ENCODE assay signal across 1 cellular context in genomic region chr17:61460796-61461585, GRCh38.
TF ChIP-seq lines count a peak whose summit lies in the region.

No MANE protein-coding gene starts in this region.

TF ChIP-seq in HepG2, 621 proteins besides CTCF, POLR2A, EP300 and RAD21 (continued from another document and continues in another):
- TF ChIP-seq ZBTB43 (CRISPR knock-in tag; conservative IDR thresholded peaks at IDR 0.05) (peak; percentile 65; the same call in 1 of the 2 replicates), U2AF1 (optimal IDR thresholded peaks at IDR 0.05; ENCODE audit: low read depth, low read length) (no peak), RFX3 (CRISPR knock-in tag; IDR thresholded peaks at IDR 0.05) (no peak), STAT5B (CRISPR knock-in tag; IDR thresholded peaks at IDR 0.05) (no peak), ZNF746 (CRISPR knock-in tag; IDR thresholded peaks at IDR 0.05) (peak; percentile 84; the same call in 1 of the 2 replicates), RNF2 (conservative IDR thresholded peaks at IDR 0.05; ENCODE audit: low read depth) (no peak), NCOA2 (CRISPR knock-in tag; IDR thresholded peaks at IDR 0.05) (peak; percentile 93), ZFP62 (CRISPR knock-in tag; IDR thresholded peaks at IDR 0.05) (no peak), ZNF792 (CRISPR knock-in tag; IDR thresholded peaks at IDR 0.05) (peak; percentile 36), KMT2B (CRISPR knock-in tag; IDR thresholded peaks at IDR 0.05) (no peak), ZNF264 (CRISPR knock-in tag; IDR thresholded peaks at IDR 0.05) (0 out of 2 replicates have a peak, but pooled peaks have one; percentile 52), ATF3 (CRISPR knock-in tag; IDR thresholded peaks at IDR 0.05) (peak; percentile 61; the same call in 1 of the 2 replicates), WIZ (CRISPR knock-in tag; IDR thresholded peaks at IDR 0.05) (no peak), CBX2 (IDR thresholded peaks at IDR 0.05; ENCODE audit: low read depth, low read length) (no peak), CBX2 (CRISPR knock-in tag; IDR thresholded peaks at IDR 0.05; ENCODE audit: low read depth) (no peak), ZNF639 (CRISPR knock-in tag; conservative IDR thresholded peaks at IDR 0.05) (no peak), MAFK (conservative IDR thresholded peaks at IDR 0.05 in 1 of 2, IDR thresholded peaks at IDR 0.05 in 1 of 2; ENCODE audit: low read length in 2 of 2) (no peak), JUNB (CRISPR knock-in tag; IDR thresholded peaks at IDR 0.05; ENCODE audit: borderline replicate concordance) (no peak), TBL1XR1 (IDR thresholded peaks at IDR 0.05; ENCODE audit: borderline replicate concordance, low read length, partially characterized antibody) (peak; percentile 85), PTBP1 (IDR thresholded peaks at IDR 0.05; ENCODE audit: low read depth, low read length, poor library complexity, severe bottlenecking) (no peak), NFATC3 (CRISPR knock-in tag; IDR thresholded peaks at IDR 0.05) (no peak), FOXO4 (CRISPR knock-in tag; conservative IDR thresholded peaks at IDR 0.05) (0 out of 2 replicates have a peak, but pooled peaks have one; percentile 37), ZBTB3 (CRISPR knock-in tag; IDR thresholded peaks at IDR 0.05; ENCODE audit: borderline replicate concordance, low read depth) (no peak), ZNF12 (CRISPR knock-in tag; IDR thresholded peaks at IDR 0.05) (no peak), ZNF24 (IDR thresholded peaks at IDR 0.05) (no peak), ZNF577 (CRISPR knock-in tag; IDR thresholded peaks at IDR 0.05; ENCODE audit: borderline replicate concordance, low read depth) (no peak), ZNF572 (CRISPR knock-in tag; IDR thresholded peaks at IDR 0.05) (no peak), PPARG (CRISPR knock-in tag; conservative IDR thresholded peaks at IDR 0.05) (peak; percentile 84), MTA3 (CRISPR knock-in tag; IDR thresholded peaks at IDR 0.05) (no peak), NRL (CRISPR knock-in tag; IDR thresholded peaks at IDR 0.05; ENCODE audit: borderline replicate concordance) (no peak), ZNF567 (CRISPR knock-in tag; IDR thresholded peaks at IDR 0.05; ENCODE audit: borderline replicate concordance) (no peak), YY1 (IDR thresholded peaks at IDR 0.05; ENCODE audit: insufficient read depth, insufficient replicate concordance, low read depth, low read length) (no peak), NPAS2 (CRISPR knock-in tag; IDR thresholded peaks at IDR 0.05; ENCODE audit: borderline replicate concordance) (no peak), ZNF138 (CRISPR knock-in tag; IDR thresholded peaks at IDR 0.05; ENCODE audit: low read depth) (no peak), PHB2 (IDR thresholded peaks at IDR 0.05; ENCODE audit: partially characterized antibody) (no peak), ERF (CRISPR knock-in tag; IDR thresholded peaks at IDR 0.05) (no peak), ZNF570 (CRISPR knock-in tag; IDR thresholded peaks at IDR 0.05; ENCODE audit: borderline replicate concordance) (no peak), SOX13 (IDR thresholded peaks at IDR 0.05) (peak; percentile 88), SOX13 (CRISPR knock-in tag; conservative IDR thresholded peaks at IDR 0.05 in 1 of 2, IDR thresholded peaks at IDR 0.05 in 1 of 2) (peak in 1 of 2 experiments; percentile 95; a peak in 2 of 4 replicates), RXRA (CRISPR knock-in tag; IDR thresholded peaks at IDR 0.05) (peak; percentile 92; the same call in 1 of the 2 replicates), ZNF337 (CRISPR knock-in tag; IDR thresholded peaks at IDR 0.05; ENCODE audit: borderline replicate concordance, low read depth) (no peak), SYNCRIP (IDR thresholded peaks at IDR 0.05; ENCODE audit: insufficient read depth, low read depth, low read length) (no peak)
- TF ChIP-seq, protein P1, sequence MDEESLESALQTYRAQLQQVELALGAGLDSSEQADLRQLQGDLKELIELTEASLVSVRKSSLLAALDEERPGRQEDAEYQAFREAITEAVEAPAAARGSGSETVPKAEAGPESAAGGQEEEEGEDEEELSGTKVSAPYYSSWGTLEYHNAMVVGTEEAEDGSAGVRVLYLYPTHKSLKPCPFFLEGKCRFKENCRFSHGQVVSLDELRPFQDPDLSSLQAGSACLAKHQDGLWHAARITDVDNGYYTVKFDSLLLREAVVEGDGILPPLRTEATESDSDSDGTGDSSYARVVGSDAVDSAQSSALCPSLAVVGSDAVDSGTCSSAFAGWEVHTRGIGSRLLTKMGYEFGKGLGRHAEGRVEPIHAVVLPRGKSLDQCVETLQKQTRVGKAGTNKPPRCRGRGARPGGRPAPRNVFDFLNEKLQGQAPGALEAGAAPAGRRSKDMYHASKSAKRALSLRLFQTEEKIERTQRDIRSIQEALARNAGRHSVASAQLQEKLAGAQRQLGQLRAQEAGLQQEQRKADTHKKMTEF (CRISPR knock-in tag; IDR thresholded peaks at IDR 0.05), result peak; percentile 65; the same call in 1 of the 2 replicates
- TF ChIP-seq, protein P2, sequence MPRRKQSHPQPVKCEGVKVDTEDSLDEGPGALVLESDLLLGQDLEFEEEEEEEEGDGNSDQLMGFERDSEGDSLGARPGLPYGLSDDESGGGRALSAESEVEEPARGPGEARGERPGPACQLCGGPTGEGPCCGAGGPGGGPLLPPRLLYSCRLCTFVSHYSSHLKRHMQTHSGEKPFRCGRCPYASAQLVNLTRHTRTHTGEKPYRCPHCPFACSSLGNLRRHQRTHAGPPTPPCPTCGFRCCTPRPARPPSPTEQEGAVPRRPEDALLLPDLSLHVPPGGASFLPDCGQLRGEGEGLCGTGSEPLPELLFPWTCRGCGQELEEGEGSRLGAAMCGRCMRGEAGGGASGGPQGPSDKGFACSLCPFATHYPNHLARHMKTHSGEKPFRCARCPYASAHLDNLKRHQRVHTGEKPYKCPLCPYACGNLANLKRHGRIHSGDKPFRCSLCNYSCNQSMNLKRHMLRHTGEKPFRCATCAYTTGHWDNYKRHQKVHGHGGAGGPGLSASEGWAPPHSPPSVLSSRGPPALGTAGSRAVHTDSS (CRISPR knock-in tag; conservative IDR thresholded peaks at IDR 0.05), result no peak
- TF ChIP-seq, protein P3, sequence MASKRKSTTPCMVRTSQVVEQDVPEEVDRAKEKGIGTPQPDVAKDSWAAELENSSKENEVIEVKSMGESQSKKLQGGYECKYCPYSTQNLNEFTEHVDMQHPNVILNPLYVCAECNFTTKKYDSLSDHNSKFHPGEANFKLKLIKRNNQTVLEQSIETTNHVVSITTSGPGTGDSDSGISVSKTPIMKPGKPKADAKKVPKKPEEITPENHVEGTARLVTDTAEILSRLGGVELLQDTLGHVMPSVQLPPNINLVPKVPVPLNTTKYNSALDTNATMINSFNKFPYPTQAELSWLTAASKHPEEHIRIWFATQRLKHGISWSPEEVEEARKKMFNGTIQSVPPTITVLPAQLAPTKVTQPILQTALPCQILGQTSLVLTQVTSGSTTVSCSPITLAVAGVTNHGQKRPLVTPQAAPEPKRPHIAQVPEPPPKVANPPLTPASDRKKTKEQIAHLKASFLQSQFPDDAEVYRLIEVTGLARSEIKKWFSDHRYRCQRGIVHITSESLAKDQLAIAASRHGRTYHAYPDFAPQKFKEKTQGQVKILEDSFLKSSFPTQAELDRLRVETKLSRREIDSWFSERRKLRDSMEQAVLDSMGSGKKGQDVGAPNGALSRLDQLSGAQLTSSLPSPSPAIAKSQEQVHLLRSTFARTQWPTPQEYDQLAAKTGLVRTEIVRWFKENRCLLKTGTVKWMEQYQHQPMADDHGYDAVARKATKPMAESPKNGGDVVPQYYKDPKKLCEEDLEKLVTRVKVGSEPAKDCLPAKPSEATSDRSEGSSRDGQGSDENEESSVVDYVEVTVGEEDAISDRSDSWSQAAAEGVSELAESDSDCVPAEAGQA (IDR thresholded peaks at IDR 0.05; ENCODE audit: low read depth), result no peak
- TF ChIP-seq, protein P3 (CRISPR knock-in tag; IDR thresholded peaks at IDR 0.05; ENCODE audit: borderline replicate concordance), result no peak
- TF ChIP-seq, protein P4, sequence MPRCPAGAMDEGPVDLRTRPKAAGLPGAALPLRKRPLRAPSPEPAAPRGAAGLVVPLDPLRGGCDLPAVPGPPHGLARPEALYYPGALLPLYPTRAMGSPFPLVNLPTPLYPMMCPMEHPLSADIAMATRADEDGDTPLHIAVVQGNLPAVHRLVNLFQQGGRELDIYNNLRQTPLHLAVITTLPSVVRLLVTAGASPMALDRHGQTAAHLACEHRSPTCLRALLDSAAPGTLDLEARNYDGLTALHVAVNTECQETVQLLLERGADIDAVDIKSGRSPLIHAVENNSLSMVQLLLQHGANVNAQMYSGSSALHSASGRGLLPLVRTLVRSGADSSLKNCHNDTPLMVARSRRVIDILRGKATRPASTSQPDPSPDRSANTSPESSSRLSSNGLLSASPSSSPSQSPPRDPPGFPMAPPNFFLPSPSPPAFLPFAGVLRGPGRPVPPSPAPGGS (CRISPR knock-in tag; IDR thresholded peaks at IDR 0.05), result no peak
- TF ChIP-seq, protein P5, sequence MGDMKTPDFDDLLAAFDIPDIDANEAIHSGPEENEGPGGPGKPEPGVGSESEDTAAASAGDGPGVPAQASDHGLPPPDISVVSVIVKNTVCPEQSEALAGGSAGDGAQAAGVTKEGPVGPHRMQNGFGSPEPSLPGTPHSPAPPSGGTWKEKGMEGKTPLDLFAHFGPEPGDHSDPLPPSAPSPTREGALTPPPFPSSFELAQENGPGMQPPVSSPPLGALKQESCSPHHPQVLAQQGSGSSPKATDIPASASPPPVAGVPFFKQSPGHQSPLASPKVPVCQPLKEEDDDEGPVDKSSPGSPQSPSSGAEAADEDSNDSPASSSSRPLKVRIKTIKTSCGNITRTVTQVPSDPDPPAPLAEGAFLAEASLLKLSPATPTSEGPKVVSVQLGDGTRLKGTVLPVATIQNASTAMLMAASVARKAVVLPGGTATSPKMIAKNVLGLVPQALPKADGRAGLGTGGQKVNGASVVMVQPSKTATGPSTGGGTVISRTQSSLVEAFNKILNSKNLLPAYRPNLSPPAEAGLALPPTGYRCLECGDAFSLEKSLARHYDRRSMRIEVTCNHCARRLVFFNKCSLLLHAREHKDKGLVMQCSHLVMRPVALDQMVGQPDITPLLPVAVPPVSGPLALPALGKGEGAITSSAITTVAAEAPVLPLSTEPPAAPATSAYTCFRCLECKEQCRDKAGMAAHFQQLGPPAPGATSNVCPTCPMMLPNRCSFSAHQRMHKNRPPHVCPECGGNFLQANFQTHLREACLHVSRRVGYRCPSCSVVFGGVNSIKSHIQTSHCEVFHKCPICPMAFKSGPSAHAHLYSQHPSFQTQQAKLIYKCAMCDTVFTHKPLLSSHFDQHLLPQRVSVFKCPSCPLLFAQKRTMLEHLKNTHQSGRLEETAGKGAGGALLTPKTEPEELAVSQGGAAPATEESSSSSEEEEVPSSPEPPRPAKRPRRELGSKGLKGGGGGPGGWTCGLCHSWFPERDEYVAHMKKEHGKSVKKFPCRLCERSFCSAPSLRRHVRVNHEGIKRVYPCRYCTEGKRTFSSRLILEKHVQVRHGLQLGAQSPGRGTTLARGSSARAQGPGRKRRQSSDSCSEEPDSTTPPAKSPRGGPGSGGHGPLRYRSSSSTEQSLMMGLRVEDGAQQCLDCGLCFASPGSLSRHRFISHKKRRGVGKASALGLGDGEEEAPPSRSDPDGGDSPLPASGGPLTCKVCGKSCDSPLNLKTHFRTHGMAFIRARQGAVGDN (CRISPR knock-in tag; IDR thresholded peaks at IDR 0.05), result no peak
